1 cellular context compared by ENCODE assay signal in genomic region chr15:89806565-89807550, GRCh38.
TF ChIP-seq lines count a peak whose summit lies in the region.

No MANE protein-coding gene starts in this region.

TF ChIP-seq in HepG2, 621 proteins besides CTCF, POLR2A, EP300 and RAD21 (continues in another document):
- peak; percentile 58 for TF ChIP-seq ZNF710 (CRISPR knock-in tag; IDR thresholded peaks at IDR 0.05; ENCODE audit: borderline replicate concordance)
- peak; percentile 85 for TF ChIP-seq POLR2AphosphoS5 (IDR thresholded peaks at IDR 0.05; ENCODE audit: low read depth, low read length)
- peak; percentile 84; the same call in 1 of the 2 replicates for TF ChIP-seq ZNF275 (CRISPR knock-in tag; IDR thresholded peaks at IDR 0.05; ENCODE audit: borderline replicate concordance)
- TF ChIP-seq HDAC1 (CRISPR knock-in tag; IDR thresholded peaks at IDR 0.05), result peak; percentile 94
- TF ChIP-seq ZNF614 (CRISPR knock-in tag; IDR thresholded peaks at IDR 0.05; ENCODE audit: borderline replicate concordance), result no peak
- TF ChIP-seq MAZ (IDR thresholded peaks at IDR 0.05; ENCODE audit: borderline replicate concordance, low read depth, low read length), result 0 out of 2 replicates have a peak, but pooled peaks have one; percentile 55
- TF ChIP-seq MAZ (CRISPR knock-in tag; IDR thresholded peaks at IDR 0.05; ENCODE audit: low read depth), result peak; percentile 83
- TF ChIP-seq KMT2B (CRISPR knock-in tag; IDR thresholded peaks at IDR 0.05), result no peak
- TF ChIP-seq ADNP (CRISPR knock-in tag; IDR thresholded peaks at IDR 0.05), result peak; percentile 72; the same call in 1 of the 2 replicates
- TF ChIP-seq ZNF160 (CRISPR knock-in tag; IDR thresholded peaks at IDR 0.05), result peak; percentile 57; the same call in 1 of the 2 replicates
- no peak for TF ChIP-seq ATF6 (CRISPR knock-in tag; conservative IDR thresholded peaks at IDR 0.05)
- TF ChIP-seq PBX2 (CRISPR knock-in tag; IDR thresholded peaks at IDR 0.05), result no peak
- 0 out of 2 replicates have a peak, but pooled peaks have one; percentile 22 for TF ChIP-seq JUN (CRISPR knock-in tag; IDR thresholded peaks at IDR 0.05)
- TF ChIP-seq KLF6 (CRISPR knock-in tag; IDR thresholded peaks at IDR 0.05), result 0 out of 2 replicates have a peak, but pooled peaks have one; percentile 53
- TF ChIP-seq ZNF496 (CRISPR knock-in tag; IDR thresholded peaks at IDR 0.05; ENCODE audit: insufficient replicate concordance), result no peak
- 0 out of 2 replicates have a peak, but pooled peaks have one; percentile 38 for TF ChIP-seq FOXJ3 (CRISPR knock-in tag; IDR thresholded peaks at IDR 0.05; ENCODE audit: borderline replicate concordance)
- TF ChIP-seq ZFX (CRISPR knock-in tag; IDR thresholded peaks at IDR 0.05; ENCODE audit: low read depth), result peak; percentile 96
- 0 out of 2 replicates have a peak, but pooled peaks have one; percentile 68 for TF ChIP-seq ZNF512B (CRISPR knock-in tag; IDR thresholded peaks at IDR 0.05; ENCODE audit: borderline replicate concordance)
- TF ChIP-seq ZFP90 (CRISPR knock-in tag; IDR thresholded peaks at IDR 0.05; ENCODE audit: borderline replicate concordance), result no peak; the same call in none of the 2 replicates
- TF ChIP-seq RARA (CRISPR knock-in tag; IDR thresholded peaks at IDR 0.05), result peak; percentile 86
- peak; percentile 84 for TF ChIP-seq SAP130 (CRISPR knock-in tag; IDR thresholded peaks at IDR 0.05; ENCODE audit: low read depth)
- no peak for TF ChIP-seq MBNL3 (CRISPR knock-in tag; conservative IDR thresholded peaks at IDR 0.05)
- TF ChIP-seq PAXIP1 (CRISPR knock-in tag; conservative IDR thresholded peaks at IDR 0.05), result peak; percentile 89
- TF ChIP-seq ARID2 (CRISPR knock-in tag; IDR thresholded peaks at IDR 0.05; ENCODE audit: borderline replicate concordance), result no peak
- TF ChIP-seq CERS6 (CRISPR knock-in tag; IDR thresholded peaks at IDR 0.05), result no peak
- TF ChIP-seq ZNF652 (CRISPR knock-in tag; IDR thresholded peaks at IDR 0.05; ENCODE audit: borderline replicate concordance, low read depth), result no peak
- peak; percentile 80; the same call in 1 of the 2 replicates for TF ChIP-seq HOXA5 (CRISPR knock-in tag; IDR thresholded peaks at IDR 0.05)
- peak; percentile 83 for TF ChIP-seq KDM6A (CRISPR knock-in tag; IDR thresholded peaks at IDR 0.05; ENCODE audit: low read depth)
- no peak; the same call in 1 of the 2 replicates for TF ChIP-seq ZKSCAN1 (IDR thresholded peaks at IDR 0.05; ENCODE audit: low read length)
- TF ChIP-seq USF2 (IDR thresholded peaks at IDR 0.05; ENCODE audit: low read depth, low read length), result no peak
- no peak for TF ChIP-seq USF2 (CRISPR knock-in tag; IDR thresholded peaks at IDR 0.05; ENCODE audit: borderline replicate concordance)
- TF ChIP-seq ZMYM4 (CRISPR knock-in tag; IDR thresholded peaks at IDR 0.05), result peak; percentile 76; the same call in 1 of the 2 replicates
- peak; percentile 77; the same call in 1 of the 2 replicates for TF ChIP-seq RELA (CRISPR knock-in tag; IDR thresholded peaks at IDR 0.05)
- TF ChIP-seq FOXC1 (CRISPR knock-in tag; IDR thresholded peaks at IDR 0.05; ENCODE audit: borderline replicate concordance), result peak; percentile 78; the same call in 1 of the 2 replicates
- peak; percentile 54 for TF ChIP-seq ZNF629 (CRISPR knock-in tag; conservative IDR thresholded peaks at IDR 0.05)
- TF ChIP-seq FOXP4 (CRISPR knock-in tag; IDR thresholded peaks at IDR 0.05), result peak; percentile 71
- TF ChIP-seq ZBTB2 (CRISPR knock-in tag; IDR thresholded peaks at IDR 0.05; ENCODE audit: low read depth), result no peak
- peak; percentile 75 for TF ChIP-seq ELF1 (CRISPR knock-in tag; IDR thresholded peaks at IDR 0.05)
- 0 out of 2 replicates have a peak, but pooled peaks have one; percentile 59 for TF ChIP-seq ARNT2 (CRISPR knock-in tag; IDR thresholded peaks at IDR 0.05; ENCODE audit: low read depth)
- TF ChIP-seq SALL2 (CRISPR knock-in tag; IDR thresholded peaks at IDR 0.05), result peak; percentile 62; the same call in 1 of the 2 replicates
- TF ChIP-seq MED13 (CRISPR knock-in tag; IDR thresholded peaks at IDR 0.05), result peak; percentile 52; the same call in 1 of the 2 replicates
